Comparison of ENCODE assay signal across 1 cellular context in the genomic region with DNA sequence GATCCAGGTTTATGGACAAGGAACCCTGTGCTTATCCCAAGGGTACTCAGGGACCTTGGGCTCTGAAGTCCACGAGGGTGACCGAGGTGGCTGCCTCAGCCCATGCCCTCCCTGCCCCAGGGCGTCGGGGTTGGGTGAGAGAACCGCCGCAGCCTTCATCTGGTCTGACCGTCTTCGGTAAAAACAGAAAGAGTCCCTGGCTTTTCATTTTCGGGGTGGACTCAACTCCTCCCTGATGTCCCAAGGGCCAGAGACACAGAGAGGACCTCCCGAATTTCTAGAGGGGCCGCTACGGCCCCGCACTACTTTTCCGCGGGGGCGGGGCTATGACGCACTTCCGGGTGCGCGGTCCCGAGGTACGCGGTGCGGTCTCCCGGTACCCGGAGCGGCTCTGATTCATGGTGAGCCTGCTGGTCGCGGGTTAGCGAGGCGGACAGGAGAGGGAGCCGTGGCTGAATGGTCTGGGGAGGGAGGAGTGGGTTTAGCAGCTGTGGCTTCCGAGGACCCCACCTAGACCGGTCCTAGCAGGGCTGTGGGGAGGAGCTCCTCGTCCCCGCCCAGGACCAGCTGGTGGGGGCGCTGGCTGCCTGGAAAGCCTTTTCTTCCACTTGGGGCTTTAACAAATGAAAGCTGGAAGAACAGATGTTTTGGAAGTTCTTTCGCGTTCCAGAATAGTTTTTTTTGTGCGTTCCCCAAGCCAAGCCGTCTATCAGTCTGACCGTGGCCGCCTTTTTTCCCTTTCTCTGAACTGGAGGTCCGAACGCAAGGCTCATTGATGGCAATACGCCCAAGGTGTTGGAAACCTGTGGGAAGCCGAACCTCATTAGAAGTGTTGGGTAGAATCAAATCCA.
A peak's percentile ranks its signal among the peaks of the same experiment; 100 is the strongest.
TF ChIP-seq lines count a peak whose summit lies in the region.

A gene (plus strand): TSS at position 334 of the 851 bp plus-strand sequence. CDS start 7,233 bp downstream, outside the sequence.

TF ChIP-seq in HepG2, 621 proteins besides CTCF, POLR2A, EP300 and RAD21 (continued from another document and continues in another):
- TF ChIP-seq, protein P1, sequence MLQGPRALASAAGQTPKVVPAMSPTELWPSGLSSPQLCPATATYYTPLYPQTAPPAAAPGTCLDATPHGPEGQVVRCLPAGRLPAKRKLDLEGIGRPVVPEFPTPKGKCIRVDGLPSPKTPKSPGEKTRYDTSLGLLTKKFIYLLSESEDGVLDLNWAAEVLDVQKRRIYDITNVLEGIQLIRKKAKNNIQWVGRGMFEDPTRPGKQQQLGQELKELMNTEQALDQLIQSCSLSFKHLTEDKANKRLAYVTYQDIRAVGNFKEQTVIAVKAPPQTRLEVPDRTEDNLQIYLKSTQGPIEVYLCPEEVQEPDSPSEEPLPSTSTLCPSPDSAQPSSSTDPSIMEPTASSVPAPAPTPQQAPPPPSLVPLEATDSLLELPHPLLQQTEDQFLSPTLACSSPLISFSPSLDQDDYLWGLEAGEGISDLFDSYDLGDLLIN (CRISPR knock-in tag; IDR thresholded peaks at IDR 0.05; ENCODE audit: borderline replicate concordance): 0 out of 2 replicates have a peak, but pooled peaks have one; percentile 56
- TF ChIP-seq RBM39 (IDR thresholded peaks at IDR 0.05; ENCODE audit: low read depth, low read length, poor library complexity, severe bottlenecking): peak; percentile 50
- peak; percentile 34; the same call in 1 of the 2 replicates for TF ChIP-seq ZNF768 (CRISPR knock-in tag; IDR thresholded peaks at IDR 0.05)
- no peak for TF ChIP-seq SNRNP70 (IDR thresholded peaks at IDR 0.05; ENCODE audit: low read depth, low read length)
- peak; percentile 80 for TF ChIP-seq SALL1 (CRISPR knock-in tag; IDR thresholded peaks at IDR 0.05)
- TF ChIP-seq, protein P2, sequence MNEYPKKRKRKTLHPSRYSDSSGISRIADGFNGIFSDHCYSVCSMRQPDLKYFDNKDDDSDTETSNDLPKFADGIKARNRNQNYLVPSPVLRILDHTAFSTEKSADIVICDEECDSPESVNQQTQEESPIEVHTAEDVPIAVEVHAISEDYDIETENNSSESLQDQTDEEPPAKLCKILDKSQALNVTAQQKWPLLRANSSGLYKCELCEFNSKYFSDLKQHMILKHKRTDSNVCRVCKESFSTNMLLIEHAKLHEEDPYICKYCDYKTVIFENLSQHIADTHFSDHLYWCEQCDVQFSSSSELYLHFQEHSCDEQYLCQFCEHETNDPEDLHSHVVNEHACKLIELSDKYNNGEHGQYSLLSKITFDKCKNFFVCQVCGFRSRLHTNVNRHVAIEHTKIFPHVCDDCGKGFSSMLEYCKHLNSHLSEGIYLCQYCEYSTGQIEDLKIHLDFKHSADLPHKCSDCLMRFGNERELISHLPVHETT (CRISPR knock-in tag; conservative IDR thresholded peaks at IDR 0.05): peak; percentile 71; the same call in 1 of the 2 replicates
- TF ChIP-seq ZNF468 (CRISPR knock-in tag; IDR thresholded peaks at IDR 0.05): peak; percentile 68; the same call in 1 of the 2 replicates
- TF ChIP-seq, protein P3, sequence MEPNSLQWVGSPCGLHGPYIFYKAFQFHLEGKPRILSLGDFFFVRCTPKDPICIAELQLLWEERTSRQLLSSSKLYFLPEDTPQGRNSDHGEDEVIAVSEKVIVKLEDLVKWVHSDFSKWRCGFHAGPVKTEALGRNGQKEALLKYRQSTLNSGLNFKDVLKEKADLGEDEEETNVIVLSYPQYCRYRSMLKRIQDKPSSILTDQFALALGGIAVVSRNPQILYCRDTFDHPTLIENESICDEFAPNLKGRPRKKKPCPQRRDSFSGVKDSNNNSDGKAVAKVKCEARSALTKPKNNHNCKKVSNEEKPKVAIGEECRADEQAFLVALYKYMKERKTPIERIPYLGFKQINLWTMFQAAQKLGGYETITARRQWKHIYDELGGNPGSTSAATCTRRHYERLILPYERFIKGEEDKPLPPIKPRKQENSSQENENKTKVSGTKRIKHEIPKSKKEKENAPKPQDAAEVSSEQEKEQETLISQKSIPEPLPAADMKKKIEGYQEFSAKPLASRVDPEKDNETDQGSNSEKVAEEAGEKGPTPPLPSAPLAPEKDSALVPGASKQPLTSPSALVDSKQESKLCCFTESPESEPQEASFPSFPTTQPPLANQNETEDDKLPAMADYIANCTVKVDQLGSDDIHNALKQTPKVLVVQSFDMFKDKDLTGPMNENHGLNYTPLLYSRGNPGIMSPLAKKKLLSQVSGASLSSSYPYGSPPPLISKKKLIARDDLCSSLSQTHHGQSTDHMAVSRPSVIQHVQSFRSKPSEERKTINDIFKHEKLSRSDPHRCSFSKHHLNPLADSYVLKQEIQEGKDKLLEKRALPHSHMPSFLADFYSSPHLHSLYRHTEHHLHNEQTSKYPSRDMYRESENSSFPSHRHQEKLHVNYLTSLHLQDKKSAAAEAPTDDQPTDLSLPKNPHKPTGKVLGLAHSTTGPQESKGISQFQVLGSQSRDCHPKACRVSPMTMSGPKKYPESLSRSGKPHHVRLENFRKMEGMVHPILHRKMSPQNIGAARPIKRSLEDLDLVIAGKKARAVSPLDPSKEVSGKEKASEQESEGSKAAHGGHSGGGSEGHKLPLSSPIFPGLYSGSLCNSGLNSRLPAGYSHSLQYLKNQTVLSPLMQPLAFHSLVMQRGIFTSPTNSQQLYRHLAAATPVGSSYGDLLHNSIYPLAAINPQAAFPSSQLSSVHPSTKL (CRISPR knock-in tag; IDR thresholded peaks at IDR 0.05): peak; percentile 36
- TF ChIP-seq POGZ (CRISPR knock-in tag; IDR thresholded peaks at IDR 0.05): peak; percentile 72
- TF ChIP-seq, protein P4, sequence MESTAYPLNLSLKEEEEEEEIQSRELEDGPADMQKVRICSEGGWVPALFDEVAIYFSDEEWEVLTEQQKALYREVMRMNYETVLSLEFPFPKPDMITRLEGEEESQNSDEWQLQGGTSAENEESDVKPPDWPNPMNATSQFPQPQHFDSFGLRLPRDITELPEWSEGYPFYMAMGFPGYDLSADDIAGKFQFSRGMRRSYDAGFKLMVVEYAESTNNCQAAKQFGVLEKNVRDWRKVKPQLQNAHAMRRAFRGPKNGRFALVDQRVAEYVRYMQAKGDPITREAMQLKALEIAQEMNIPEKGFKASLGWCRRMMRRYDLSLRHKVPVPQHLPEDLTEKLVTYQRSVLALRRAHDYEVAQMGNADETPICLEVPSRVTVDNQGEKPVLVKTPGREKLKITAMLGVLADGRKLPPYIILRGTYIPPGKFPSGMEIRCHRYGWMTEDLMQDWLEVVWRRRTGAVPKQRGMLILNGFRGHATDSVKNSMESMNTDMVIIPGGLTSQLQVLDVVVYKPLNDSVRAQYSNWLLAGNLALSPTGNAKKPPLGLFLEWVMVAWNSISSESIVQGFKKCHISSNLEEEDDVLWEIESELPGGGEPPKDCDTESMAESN (CRISPR knock-in tag; conservative IDR thresholded peaks at IDR 0.05): 0 out of 2 replicates have a peak, but pooled peaks have one; percentile 19
- TF ChIP-seq, protein P5, sequence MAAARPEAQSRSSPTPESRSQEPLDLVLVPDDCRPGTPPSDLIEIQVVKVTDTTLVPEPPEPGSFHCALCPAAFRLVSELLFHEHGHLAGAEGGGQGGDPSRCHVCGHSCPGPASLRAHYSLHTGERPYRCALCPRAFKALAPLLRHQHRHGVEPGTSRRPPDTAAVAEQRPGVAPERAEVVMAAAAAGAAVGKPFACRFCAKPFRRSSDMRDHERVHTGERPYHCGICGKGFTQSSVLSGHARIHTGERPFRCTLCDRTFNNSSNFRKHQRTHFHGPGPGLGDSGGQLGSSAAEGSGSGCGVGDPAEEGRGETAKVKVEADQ (CRISPR knock-in tag; IDR thresholded peaks at IDR 0.05; ENCODE audit: borderline replicate concordance): no peak
- peak; percentile 69; the same call in 1 of the 2 replicates for TF ChIP-seq RFXAP (CRISPR knock-in tag; IDR thresholded peaks at IDR 0.05; ENCODE audit: borderline replicate concordance)
- TF ChIP-seq CBX1 (IDR thresholded peaks at IDR 0.05; ENCODE audit: low read depth): no peak
- TF ChIP-seq ZNF337 (CRISPR knock-in tag; IDR thresholded peaks at IDR 0.05; ENCODE audit: borderline replicate concordance, low read depth): 0 out of 2 replicates have a peak, but pooled peaks have one; percentile 29
- TF ChIP-seq ZNF772 (CRISPR knock-in tag; IDR thresholded peaks at IDR 0.05): no peak
- TF ChIP-seq ZNF557 (CRISPR knock-in tag; IDR thresholded peaks at IDR 0.05): 0 out of 2 replicates have a peak, but pooled peaks have one; percentile 48
- 0 out of 2 replicates have a peak, but pooled peaks have one; percentile 47 for TF ChIP-seq ZNF335 (CRISPR knock-in tag; IDR thresholded peaks at IDR 0.05)
- TF ChIP-seq SNAI1 (CRISPR knock-in tag; IDR thresholded peaks at IDR 0.05; ENCODE audit: borderline replicate concordance): 0 out of 2 replicates have a peak, but pooled peaks have one; percentile 33
- no peak for TF ChIP-seq ZNF333 (CRISPR knock-in tag; IDR thresholded peaks at IDR 0.05; ENCODE audit: borderline replicate concordance)
- peak; percentile 51; the same call in 1 of the 2 replicates for TF ChIP-seq MED13 (CRISPR knock-in tag; IDR thresholded peaks at IDR 0.05)
- TF ChIP-seq KLF11 (CRISPR knock-in tag; IDR thresholded peaks at IDR 0.05): peak; percentile 20
- TF ChIP-seq ZSCAN20 (CRISPR knock-in tag; IDR thresholded peaks at IDR 0.05; ENCODE audit: borderline replicate concordance): 0 out of 2 replicates have a peak, but pooled peaks have one; percentile 39
- TF ChIP-seq, protein P6, sequence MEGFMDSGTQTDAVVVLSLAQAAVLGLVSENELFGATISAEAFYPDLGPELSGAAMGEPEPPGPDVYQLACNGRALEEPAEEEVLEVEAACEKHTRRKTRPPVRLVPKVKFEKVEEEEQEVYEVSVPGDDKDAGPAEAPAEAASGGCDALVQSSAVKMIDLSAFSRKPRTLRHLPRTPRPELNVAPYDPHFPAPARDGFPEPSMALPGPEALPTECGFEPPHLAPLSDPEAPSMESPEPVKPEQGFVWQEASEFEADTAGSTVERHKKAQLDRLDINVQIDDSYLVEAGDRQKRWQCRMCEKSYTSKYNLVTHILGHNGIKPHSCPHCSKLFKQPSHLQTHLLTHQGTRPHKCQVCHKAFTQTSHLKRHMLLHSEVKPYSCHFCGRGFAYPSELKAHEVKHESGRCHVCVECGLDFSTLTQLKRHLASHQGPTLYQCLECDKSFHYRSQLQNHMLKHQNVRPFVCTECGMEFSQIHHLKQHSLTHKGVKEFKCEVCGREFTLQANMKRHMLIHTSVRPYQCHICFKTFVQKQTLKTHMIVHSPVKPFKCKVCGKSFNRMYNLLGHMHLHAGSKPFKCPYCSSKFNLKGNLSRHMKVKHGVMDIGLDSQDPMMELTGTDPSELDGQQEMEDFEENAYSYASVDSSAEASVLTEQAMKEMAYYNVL (CRISPR knock-in tag; IDR thresholded peaks at IDR 0.05; ENCODE audit: borderline replicate concordance): peak; percentile 77; the same call in 1 of the 2 replicates
- TF ChIP-seq, protein P7, sequence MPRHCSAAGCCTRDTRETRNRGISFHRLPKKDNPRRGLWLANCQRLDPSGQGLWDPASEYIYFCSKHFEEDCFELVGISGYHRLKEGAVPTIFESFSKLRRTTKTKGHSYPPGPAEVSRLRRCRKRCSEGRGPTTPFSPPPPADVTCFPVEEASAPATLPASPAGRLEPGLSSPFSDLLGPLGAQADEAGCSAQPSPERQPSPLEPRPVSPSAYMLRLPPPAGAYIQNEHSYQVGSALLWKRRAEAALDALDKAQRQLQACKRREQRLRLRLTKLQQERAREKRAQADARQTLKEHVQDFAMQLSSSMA (CRISPR knock-in tag; IDR thresholded peaks at IDR 0.05): no peak
- peak; percentile 51; the same call in 1 of the 2 replicates for TF ChIP-seq SP5 (CRISPR knock-in tag; IDR thresholded peaks at IDR 0.05; ENCODE audit: borderline replicate concordance, low read depth)
- TF ChIP-seq ZNF598 (CRISPR knock-in tag; IDR thresholded peaks at IDR 0.05; ENCODE audit: borderline replicate concordance): 0 out of 2 replicates have a peak, but pooled peaks have one; percentile 34
- TF ChIP-seq, protein P8, sequence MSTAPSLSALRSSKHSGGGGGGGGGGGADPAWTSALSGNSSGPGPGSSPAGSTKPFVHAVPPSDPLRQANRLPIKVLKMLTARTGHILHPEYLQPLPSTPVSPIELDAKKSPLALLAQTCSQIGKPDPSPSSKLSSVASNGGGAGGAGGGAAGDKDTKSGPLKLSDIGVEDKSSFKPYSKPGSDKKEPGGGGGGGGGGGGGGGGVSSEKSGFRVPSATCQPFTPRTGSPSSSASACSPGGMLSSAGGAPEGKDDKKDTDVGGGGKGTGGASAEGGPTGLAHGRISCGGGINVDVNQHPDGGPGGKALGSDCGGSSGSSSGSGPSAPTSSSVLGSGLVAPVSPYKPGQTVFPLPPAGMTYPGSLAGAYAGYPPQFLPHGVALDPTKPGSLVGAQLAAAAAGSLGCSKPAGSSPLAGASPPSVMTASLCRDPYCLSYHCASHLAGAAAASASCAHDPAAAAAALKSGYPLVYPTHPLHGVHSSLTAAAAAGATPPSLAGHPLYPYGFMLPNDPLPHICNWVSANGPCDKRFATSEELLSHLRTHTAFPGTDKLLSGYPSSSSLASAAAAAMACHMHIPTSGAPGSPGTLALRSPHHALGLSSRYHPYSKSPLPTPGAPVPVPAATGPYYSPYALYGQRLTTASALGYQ (CRISPR knock-in tag; IDR thresholded peaks at IDR 0.05): peak; percentile 36; the same call in 1 of the 2 replicates
- peak; percentile 43 for TF ChIP-seq ZEB1 (IDR thresholded peaks at IDR 0.05; ENCODE audit: insufficient replicate concordance, low read depth)
- TF ChIP-seq THAP11 (CRISPR knock-in tag; IDR thresholded peaks at IDR 0.05): peak; percentile 83
- TF ChIP-seq ZMYM3 (CRISPR knock-in tag; IDR thresholded peaks at IDR 0.05): peak; percentile 32; the same call in 1 of the 2 replicates
- TF ChIP-seq ZNF782 (CRISPR knock-in tag; IDR thresholded peaks at IDR 0.05; ENCODE audit: borderline replicate concordance): peak; percentile 33; the same call in 1 of the 2 replicates
- peak; percentile 44; the same call in 1 of the 2 replicates for TF ChIP-seq KDM5B (CRISPR knock-in tag; IDR thresholded peaks at IDR 0.05; ENCODE audit: borderline replicate concordance)
- 0 out of 2 replicates have a peak, but pooled peaks have one; percentile 69 for TF ChIP-seq MAF1 (CRISPR knock-in tag; IDR thresholded peaks at IDR 0.05; ENCODE audit: borderline replicate concordance)
- TF ChIP-seq ZSCAN31 (CRISPR knock-in tag; IDR thresholded peaks at IDR 0.05; ENCODE audit: low read depth): peak; percentile 55; the same call in 1 of the 2 replicates
- TF ChIP-seq NONO (IDR thresholded peaks at IDR 0.05): no peak
- TF ChIP-seq NONO (CRISPR knock-in tag; conservative IDR thresholded peaks at IDR 0.05): peak; percentile 56; the same call in 1 of the 2 replicates
- peak; percentile 55; the same call in 1 of the 2 replicates for TF ChIP-seq DR1 (CRISPR knock-in tag; IDR thresholded peaks at IDR 0.05)
- peak; percentile 40; the same call in 1 of the 2 replicates for TF ChIP-seq FOXK1 (CRISPR knock-in tag; IDR thresholded peaks at IDR 0.05; ENCODE audit: borderline replicate concordance, low read depth)
- peak; percentile 75 for TF ChIP-seq PHF8 (CRISPR knock-in tag; IDR thresholded peaks at IDR 0.05)
- peak; percentile 43; the same call in 1 of the 2 replicates for TF ChIP-seq SALL2 (CRISPR knock-in tag; IDR thresholded peaks at IDR 0.05)
- peak; percentile 32; the same call in 1 of the 2 replicates for TF ChIP-seq GATA4 (IDR thresholded peaks at IDR 0.05; ENCODE audit: borderline replicate concordance, low read depth)
- TF ChIP-seq, protein P9, sequence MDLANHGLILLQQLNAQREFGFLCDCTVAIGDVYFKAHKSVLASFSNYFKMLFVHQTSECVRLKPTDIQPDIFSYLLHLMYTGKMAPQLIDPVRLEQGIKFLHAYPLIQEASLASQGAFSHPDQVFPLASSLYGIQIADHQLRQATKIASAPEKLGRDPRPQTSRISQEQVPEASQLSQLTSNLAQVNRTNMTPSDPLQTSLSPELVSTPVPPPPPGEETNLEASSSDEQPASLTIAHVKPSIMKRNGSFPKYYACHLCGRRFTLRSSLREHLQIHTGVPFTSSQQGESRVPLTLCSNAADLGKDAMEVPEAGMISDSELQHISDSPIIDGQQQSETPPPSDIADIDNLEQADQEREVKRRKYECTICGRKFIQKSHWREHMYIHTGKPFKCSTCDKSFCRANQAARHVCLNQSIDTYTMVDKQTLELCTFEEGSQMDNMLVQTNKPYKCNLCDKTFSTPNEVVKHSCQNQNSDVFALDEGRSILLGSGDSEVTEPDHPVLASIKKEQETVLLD (CRISPR knock-in tag; IDR thresholded peaks at IDR 0.05; ENCODE audit: low read depth): peak; percentile 84
